18 cellular contexts compared by ENCODE assay signal in the genomic region with DNA sequence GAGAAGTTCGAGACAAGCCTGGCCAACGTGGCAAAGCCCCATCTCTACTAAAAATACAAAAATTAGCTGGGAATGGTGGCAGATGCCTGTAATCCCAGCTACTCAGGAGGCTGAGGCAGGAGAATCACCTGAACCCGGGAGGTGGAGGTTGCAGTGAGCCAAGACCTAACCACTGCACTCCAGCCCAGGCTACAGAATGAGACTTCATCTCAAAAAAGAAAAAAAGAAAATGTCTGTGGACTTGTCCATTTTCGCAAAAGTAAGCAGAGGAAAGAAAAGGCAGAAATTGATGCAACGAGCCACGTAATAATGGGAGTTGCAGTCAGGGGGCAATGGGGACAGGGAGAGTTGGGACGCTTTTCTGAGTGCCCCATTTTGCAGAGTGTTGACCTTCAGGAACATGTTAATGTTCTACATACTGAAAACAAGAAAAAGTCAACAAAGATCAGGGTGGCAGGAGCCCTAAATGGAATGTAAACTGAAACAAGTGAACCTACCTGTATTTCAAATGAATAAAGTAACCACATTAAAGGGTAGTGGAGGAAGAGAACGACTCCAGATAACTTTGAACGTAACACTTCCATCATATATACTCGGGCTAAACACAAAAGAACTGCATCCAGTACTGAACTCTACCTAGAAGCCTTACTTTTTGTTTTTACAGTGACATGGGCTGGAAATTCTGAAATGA.
DNase-seq lines count a peak whose midpoint lies in the region; ATAC-seq, FAIRE-seq and TF ChIP-seq lines count a peak whose summit lies in the region.
"Had no signal": no experiment of that assay in that cellular context is flagged by ENCODE, and none has a peak within 500 bp of the region (broad histone marks: within the 10 kb centered on the region; RNA-seq: fewer than 3 reads in every experiment).

No MANE protein-coding gene starts in this region.

- TF ChIP-seq CTCF in GM23338 (conservative IDR thresholded peaks at IDR 0.05; ENCODE audit: low read depth in 2 of 2) (no peak), keratinocyte (optimal IDR thresholded peaks at IDR 0.05 in 1 of 3, IDR thresholded peaks at IDR 0.05 in 1 of 3, conservative IDR thresholded peaks at IDR 0.05 in 1 of 3; ENCODE audit: extremely low read depth in 1 of 3, insufficient read depth in 2 of 3, low read length in 3 of 3) (no peak)

- H3K27ac Mint-ChIP-seq in GM23338 (no peak overlapping the region), immature natural killer cell (peak overlapping the region in 2 of 6 donors; percentile 26 to 78)
- H3K27ac Mint-ChIP-seq: activated naive CD8-positive, alpha-beta T cell treated with anti-CD3 and anti-CD28 coated beads, Interleukin-2, amount 10 ng/mL, durations not matched to agents 7 days and 5 days had no signal

- ATAC-seq in GM23338 (no peak), HG02885 (IDR thresholded peaks at IDR 0.05; ENCODE audit: poor library complexity, unreplicated experiment) (no peak)
- ATAC-seq: activated T-cell treated with anti-CD3 and anti-CD28 coated beads, Interleukin-2, amount 50 U/mL, for 4 hours had no signal

- no peaks in the 10 kb centered on the region for H4K20me1 ChIP-seq in GM23338 (replicated peaks; ENCODE audit: insufficient read depth)
- H4K20me1 ChIP-seq in keratinocyte (ENCODE audit: control insufficient read depth, extremely low read depth, insufficient read depth, low read length): no peaks in the 10 kb centered on the region
- H4K20me1 ChIP-seq: BLaER1 had no signal

- no peak for DNase-seq in GM23338 (ENCODE audit: low spot score)
- peak in 1 of 2 experiments; percentile 35 for DNase-seq in SJSA1 (ENCODE audit: low read depth in 1 of 2, low spot score in 2 of 2)
- DNase-seq in keratinocyte (ENCODE audit: low read depth, low spot score): no peak
- no peak for DNase-seq in NCI-H2227 (lab: John Stamatoyannopoulos, UW; ENCODE audit: unreplicated experiment)
- no peak for DNase-seq in immature natural killer cell
- no peak for DNase-seq in DMS53 (lab: John Stamatoyannopoulos, UW)
- DNase-seq: activated naive CD8-positive, alpha-beta T cell treated with anti-CD3 and anti-CD28 coated beads, Interleukin-2, amount 10 ng/mL, durations not matched to agents 7 days and 5 days; activated T-cell treated with anti-CD3 and anti-CD28 coated beads, Interleukin-2, amount 50 U/mL, for 4 hours; foreskin melanocyte; NCI-H2081; NCI-H748 treated with DMSO at 0.1 percent for 48 hours; stimulated activated CD4-positive, alpha-beta T cell treated with anti-CD3 and anti-CD28 coated beads, Interleukin-4, amount 100 ng/mL, for 24 hours; stimulated activated CD8-positive, alpha-beta memory T cell treated with anti-CD3 and anti-CD28 coated beads, Interleukin-4, amount 100 ng/mL, for 48 hours; testis had no signal

- no peak overlapping the region for H3K4me3 Mint-ChIP-seq in GM23338
- H3K4me3 Mint-ChIP-seq in immature natural killer cell: no peak overlapping the region
- H3K4me3 Mint-ChIP-seq: activated naive CD8-positive, alpha-beta T cell treated with anti-CD3 and anti-CD28 coated beads, Interleukin-2, amount 10 ng/mL, durations not matched to agents 7 days and 5 days; activated T-cell treated with anti-CD3 and anti-CD28 coated beads, Interleukin-2, amount 50 U/mL, for 4 hours had no signal

- no peaks in the 10 kb centered on the region for H3K9me2 ChIP-seq in GM23338 (ENCODE audit: insufficient read depth)

- H3K27ac ChIP-seq in GM23338 (ENCODE audit: low read depth) (no peak overlapping the region), SJSA1 (peak overlapping the region; percentile 98), keratinocyte (ENCODE audit: control insufficient read depth, insufficient read depth, low read length) (peak overlapping the region; percentile 63), skeletal muscle tissue (ENCODE audit: low read depth, low read length) (peak overlapping the region; percentile 42)
- H3K27ac ChIP-seq: BLaER1, cardiac muscle cell, testis had no signal

- no peak for FAIRE-seq in keratinocyte (lab: Jason Lieb, UNC)

- peaks cover 7% of the 10 kb centered on the region for H3K4me1 ChIP-seq in GM23338 (ENCODE audit: insufficient read depth)
- peaks cover 80% of the 10 kb centered on the region for H3K4me1 ChIP-seq in SJSA1 (replicated peaks)
- peaks cover 9% of the 10 kb centered on the region for H3K4me1 ChIP-seq in keratinocyte (ENCODE audit: control insufficient read depth, extremely low read depth, insufficient read depth, low read length)
- H3K4me1 ChIP-seq in skeletal muscle tissue (ENCODE audit: control insufficient read depth in 3 of 3, insufficient read depth in 3 of 3, low read length in 3 of 3): peaks cover 2 to 5% (median 4%) of the 10 kb centered on the region in 3 donors

- H3K79me2 ChIP-seq in GM23338 (replicated peaks; ENCODE audit: insufficient read depth): no peaks in the 10 kb centered on the region
- H3K79me2 ChIP-seq in keratinocyte (ENCODE audit: control insufficient read depth, insufficient read depth, low read length): no peaks in the 10 kb centered on the region

- H3K4me2 ChIP-seq in GM23338 (no peak overlapping the region), keratinocyte (ENCODE audit: control insufficient read depth, extremely low read depth, insufficient read depth, low read depth, low read length) (no peak overlapping the region)

- no peaks in the 10 kb centered on the region for H3K36me3 Mint-ChIP-seq in GM23338 (ENCODE audit: low read depth)
- no peaks in the 10 kb centered on the region for H3K36me3 Mint-ChIP-seq in immature natural killer cell
- H3K36me3 Mint-ChIP-seq: activated naive CD8-positive, alpha-beta T cell treated with anti-CD3 and anti-CD28 coated beads, Interleukin-2, amount 10 ng/mL, durations not matched to agents 7 days and 5 days had no signal

- dilution Hi-C loops in keratinocyte (cut with MboI; ENCODE audit: extremely low pct_ligation_motif_present, low sequenced_read_pairs): no loop called here

- H3K27me3 ChIP-seq in GM23338 (ENCODE audit: insufficient read depth) (no peaks in the 10 kb centered on the region), SJSA1 (replicated peaks) (no peaks in the 10 kb centered on the region), keratinocyte (ENCODE audit: control insufficient read depth, extremely low read depth, insufficient read depth, low read length) (no peaks in the 10 kb centered on the region), skeletal muscle tissue (ENCODE audit: control insufficient read depth in 3 of 3, insufficient read depth in 3 of 3, low read length in 3 of 3) (peaks cover 0 to 7% (median 2%) of the 10 kb centered on the region in 3 donors)
- H3K27me3 ChIP-seq: BLaER1, cardiac muscle cell, testis had no signal

- H3K4me1 Mint-ChIP-seq in GM23338 (peaks cover 20% of the 10 kb centered on the region), immature natural killer cell (peaks cover 40 to 43% of the 10 kb centered on the region in 2 donors)

- peak overlapping the region; percentile 21; the same call in 1 of the 2 replicates for H2AFZ ChIP-seq in GM23338
- no peak overlapping the region for H2AFZ ChIP-seq in keratinocyte (ENCODE audit: control insufficient read depth, low read length)

- H3K4me3 ChIP-seq in GM23338 (no peak overlapping the region), SJSA1 (no peak overlapping the region), keratinocyte (ENCODE audit: control insufficient read depth in 2 of 3, extremely low read depth in 1 of 3, insufficient read depth in 2 of 3, low read depth in 1 of 3, low read length in 3 of 3) (no peak overlapping the region), skeletal muscle tissue (ENCODE audit: low read length in 3 of 3) (no peak overlapping the region)
- H3K4me3 ChIP-seq: BLaER1, cardiac muscle cell, testis had no signal

- H3K9me3 ChIP-seq in SJSA1 (replicated peaks) (no peaks in the 10 kb centered on the region), keratinocyte (ENCODE audit: control insufficient read depth, low read depth, low read length) (no peaks in the 10 kb centered on the region), skeletal muscle tissue (ENCODE audit: control insufficient read depth in 3 of 3, low read length in 3 of 3) (no peaks in the 10 kb centered on the region)
- H3K9me3 ChIP-seq: BLaER1, testis had no signal

- H3K9me3 Mint-ChIP-seq in GM23338: no peaks in the 10 kb centered on the region
- no peaks in the 10 kb centered on the region for H3K9me3 Mint-ChIP-seq in immature natural killer cell
- H3K9me3 Mint-ChIP-seq: activated naive CD8-positive, alpha-beta T cell treated with anti-CD3 and anti-CD28 coated beads, Interleukin-2, amount 10 ng/mL, durations not matched to agents 7 days and 5 days; activated T-cell treated with anti-CD3 and anti-CD28 coated beads, Interleukin-2, amount 50 U/mL, for 4 hours had no signal

- H3K36me3 ChIP-seq in GM23338 (ENCODE audit: insufficient read depth) (no peaks in the 10 kb centered on the region), SJSA1 (0 out of 2 replicates have a peak, but pooled peaks cover 3% of the 10 kb centered on the region), keratinocyte (ENCODE audit: control insufficient read depth in 2 of 2, extremely low read depth in 1 of 2, insufficient read depth in 2 of 2, low read length in 2 of 2) (no peaks in the 10 kb centered on the region), skeletal muscle tissue (ENCODE audit: control insufficient read depth in 3 of 3, insufficient read depth in 3 of 3, low read length in 3 of 3) (no peaks in the 10 kb centered on the region)
- H3K36me3 ChIP-seq: BLaER1, cardiac muscle cell had no signal

- H3K27me3 Mint-ChIP-seq in GM23338 (ENCODE audit: insufficient read depth, low read depth, poor library complexity) (peaks cover 3% of the 10 kb centered on the region), immature natural killer cell (ENCODE audit: low read depth in 3 of 3) (peaks cover 0 to 5% (median 4%) of the 10 kb centered on the region in 3 donors)

- H3K9me1 ChIP-seq in keratinocyte (ENCODE audit: control insufficient read depth, extremely low read depth, insufficient read depth, low read length): no peaks in the 10 kb centered on the region

- H3F3A ChIP-seq in GM23338 (replicated peaks; ENCODE audit: low read depth): no peaks in the 10 kb centered on the region

- H3K9ac ChIP-seq in keratinocyte (ENCODE audit: control insufficient read depth, extremely low read depth, insufficient read depth, low read length): peak overlapping the region; percentile 19
- no peak overlapping the region for H3K9ac ChIP-seq in skeletal muscle tissue (ENCODE audit: low read depth in 1 of 3, low read length in 3 of 3)
- H3K9ac ChIP-seq: BLaER1 had no signal

TF ChIP-seq in GM23338, 12 proteins besides CTCF, POLR2A, EP300 and RAD21:
- TF ChIP-seq, protein P1, sequence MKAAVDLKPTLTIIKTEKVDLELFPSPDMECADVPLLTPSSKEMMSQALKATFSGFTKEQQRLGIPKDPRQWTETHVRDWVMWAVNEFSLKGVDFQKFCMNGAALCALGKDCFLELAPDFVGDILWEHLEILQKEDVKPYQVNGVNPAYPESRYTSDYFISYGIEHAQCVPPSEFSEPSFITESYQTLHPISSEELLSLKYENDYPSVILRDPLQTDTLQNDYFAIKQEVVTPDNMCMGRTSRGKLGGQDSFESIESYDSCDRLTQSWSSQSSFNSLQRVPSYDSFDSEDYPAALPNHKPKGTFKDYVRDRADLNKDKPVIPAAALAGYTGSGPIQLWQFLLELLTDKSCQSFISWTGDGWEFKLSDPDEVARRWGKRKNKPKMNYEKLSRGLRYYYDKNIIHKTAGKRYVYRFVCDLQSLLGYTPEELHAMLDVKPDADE (IDR thresholded peaks at IDR 0.05): no peak
TF ChIP-seq in GM23338: peak in this region for 0.
